26 cellular contexts compared by ENCODE assay signal in the genomic region with DNA sequence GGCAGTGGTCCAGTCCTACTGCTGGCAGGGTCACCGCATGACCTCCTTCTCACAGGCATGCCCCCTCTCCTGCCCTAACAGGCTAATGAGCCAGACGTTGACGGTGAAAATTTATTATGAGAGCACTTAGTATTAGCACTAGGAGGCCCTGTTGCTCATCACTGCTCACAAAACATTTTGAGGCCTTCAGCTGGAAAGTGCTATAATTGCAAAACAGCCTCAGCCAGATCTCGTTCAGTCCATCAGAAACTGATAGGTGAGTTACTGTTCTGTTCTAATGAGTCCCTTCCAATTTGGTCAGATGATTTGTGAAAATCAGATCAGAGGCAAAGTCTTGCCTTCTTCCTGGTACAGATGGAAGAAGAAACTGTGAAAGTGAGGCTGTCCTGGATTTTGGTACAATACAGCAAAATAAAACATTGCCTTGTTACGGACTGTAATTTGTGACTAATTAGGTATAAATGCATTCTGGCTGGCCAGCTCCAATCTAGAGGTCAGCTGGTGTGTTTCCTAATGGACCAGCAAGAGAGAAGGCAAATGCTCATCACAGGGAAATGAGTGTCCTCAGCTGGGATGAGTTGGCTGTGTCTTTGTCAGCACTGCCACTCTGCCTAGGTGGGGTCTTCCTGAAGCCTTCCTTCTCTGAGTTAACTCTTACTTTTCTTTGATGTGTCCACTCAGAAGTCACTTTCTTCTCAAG.
DNase-seq lines count a peak whose midpoint lies in the region; TF ChIP-seq lines count a peak whose summit lies in the region.
"Had no signal": no experiment of that assay in that cellular context is flagged by ENCODE, and none has a peak within 500 bp of the region (broad histone marks: within the 10 kb centered on the region; RNA-seq: fewer than 3 reads in every experiment).

No MANE protein-coding gene starts in this region.

- no peak overlapping the region for H3K4me3 Mint-ChIP-seq in glutamatergic neuron (ENCODE audit: unreplicated experiment)
- H3K4me3 Mint-ChIP-seq: activated naive CD4-positive, alpha-beta T cell treated with anti-CD3 and anti-CD28 coated beads, Interleukin-2, amount 50 U/mL, for 24 hours; activated T-helper 1 cell treated with anti-CD3 and anti-CD28 coated beads, Interleukin-12 subunit alpha, Interleukin-12 subunit beta, Interleukin-2, Interleukin-4 antibody, amounts not matched to agents 30 ng/mL and 10 ng/mL and 1 ng/mL, durations not matched to agents 14 hours and 24 hours and 36 hours; brain; dendritic cell treated with granulocyte-macrophage colony-stimulating factor and Interleukin-4, amounts not matched to agents 40 ng/mL and 50 ng/mL, for 4 days; H9; stimulated activated effector memory CD8-positive, alpha-beta T cell treated with anti-CD3 and anti-CD28 coated beads, Interleukin-12 subunit alpha, Interleukin-12 subunit beta, amount 100 ng/mL, for 72 hours had no signal

- H3K27ac Mint-ChIP-seq in glutamatergic neuron (ENCODE audit: unreplicated experiment): no peak overlapping the region
- H3K27ac Mint-ChIP-seq: activated naive CD4-positive, alpha-beta T cell treated with anti-CD3 and anti-CD28 coated beads, Interleukin-2, amount 50 U/mL, for 24 hours; activated T-helper 1 cell treated with anti-CD3 and anti-CD28 coated beads, Interleukin-12 subunit alpha, Interleukin-12 subunit beta, Interleukin-2, Interleukin-4 antibody, amounts not matched to agents 30 ng/mL and 10 ng/mL and 1 ng/mL, durations not matched to agents 14 hours and 24 hours and 36 hours; brain; dendritic cell treated with granulocyte-macrophage colony-stimulating factor and Interleukin-4, amounts not matched to agents 40 ng/mL and 50 ng/mL, for 4 days; H9; stimulated activated effector memory CD8-positive, alpha-beta T cell treated with anti-CD3 and anti-CD28 coated beads, Interleukin-12 subunit alpha, Interleukin-12 subunit beta, amount 100 ng/mL, for 72 hours had no signal

- no peaks in the 10 kb centered on the region for H3K4me1 Mint-ChIP-seq in glutamatergic neuron (ENCODE audit: low read depth, unreplicated experiment)
- H3K4me1 Mint-ChIP-seq: activated naive CD4-positive, alpha-beta T cell treated with anti-CD3 and anti-CD28 coated beads, Interleukin-2, amount 50 U/mL, for 24 hours; stimulated activated effector memory CD8-positive, alpha-beta T cell treated with anti-CD3 and anti-CD28 coated beads, Interleukin-12 subunit alpha, Interleukin-12 subunit beta, amount 100 ng/mL, for 72 hours had no signal

- TF ChIP-seq CTCF in glutamatergic neuron (IDR thresholded peaks at IDR 0.05; ENCODE audit: partially characterized antibody, unreplicated experiment): no peak

- no peaks in the 10 kb centered on the region for H3K36me3 Mint-ChIP-seq in glutamatergic neuron (ENCODE audit: unreplicated experiment)
- H3K36me3 Mint-ChIP-seq: brain; stimulated activated effector memory CD8-positive, alpha-beta T cell treated with anti-CD3 and anti-CD28 coated beads, Interleukin-12 subunit alpha, Interleukin-12 subunit beta, amount 100 ng/mL, for 72 hours had no signal

- H3K27me3 Mint-ChIP-seq in glutamatergic neuron (ENCODE audit: unreplicated experiment): no peaks in the 10 kb centered on the region
- H3K27me3 Mint-ChIP-seq: activated naive CD4-positive, alpha-beta T cell treated with anti-CD3 and anti-CD28 coated beads, Interleukin-2, amount 50 U/mL, for 24 hours; dendritic cell treated with granulocyte-macrophage colony-stimulating factor and Interleukin-4, amounts not matched to agents 40 ng/mL and 50 ng/mL, for 4 days had no signal

- H3K9me3 Mint-ChIP-seq in glutamatergic neuron (ENCODE audit: unreplicated experiment): peaks cover 3% of the 10 kb centered on the region
- H3K9me3 Mint-ChIP-seq: activated naive CD4-positive, alpha-beta T cell treated with anti-CD3 and anti-CD28 coated beads, Interleukin-2, amount 50 U/mL, for 24 hours; activated T-helper 1 cell treated with anti-CD3 and anti-CD28 coated beads, Interleukin-12 subunit alpha, Interleukin-12 subunit beta, Interleukin-2, Interleukin-4 antibody, amounts not matched to agents 30 ng/mL and 10 ng/mL and 1 ng/mL, durations not matched to agents 14 hours and 24 hours and 36 hours; brain; dendritic cell treated with granulocyte-macrophage colony-stimulating factor and Interleukin-4, amounts not matched to agents 40 ng/mL and 50 ng/mL, for 4 days; H9; stimulated activated effector memory CD8-positive, alpha-beta T cell treated with anti-CD3 and anti-CD28 coated beads, Interleukin-12 subunit alpha, Interleukin-12 subunit beta, amount 100 ng/mL, for 72 hours had no signal

- DNase-seq in AG08395 (ENCODE audit: low spot score) (peak; percentile 46), HCEC 1CT (peak; percentile 80), amniotic epithelial cell (ENCODE audit: low read depth) (peak; percentile 69), iris pigment epithelial cell (ENCODE audit: low read depth) (peak; percentile 41), DMS53 (lab: John Stamatoyannopoulos, UW) (no peak), SKM-1 (lab: John Stamatoyannopoulos, UW; ENCODE audit: unreplicated experiment) (no peak), SIG-M5 (lab: John Stamatoyannopoulos, UW) (no peak), glutamatergic neuron (no peak)
- DNase-seq: activated CD4-positive, alpha-beta T cell treated with anti-CD3 and anti-CD28 coated beads for 48 hours; C1 segment of cervical spinal cord; DMS 273 treated with DMSO at 0.1 percent for 48 hours; H9; hypothalamus; kidney; mammary epithelial cell; NCI-H526 treated with DMSO at 0.1 percent for 48 hours; occipital lobe; OCI-M1; SHP77; T-helper 1 cell; uterus had no signal

Comparison
In these comparisons a context has a peak if more than half of its experiments do, and no peak if none do; other contexts are left out.
1. DNase-seq: peak in AG08395 (single experiment), HCEC 1CT (single experiment), amniotic epithelial cell (single experiment) and iris pigment epithelial cell (single experiment); none in DMS53 (single experiment), SKM-1 (single experiment), SIG-M5 (single experiment) and glutamatergic neuron (single experiment).